25 cellular contexts compared by ENCODE assay signal in the genomic region with DNA sequence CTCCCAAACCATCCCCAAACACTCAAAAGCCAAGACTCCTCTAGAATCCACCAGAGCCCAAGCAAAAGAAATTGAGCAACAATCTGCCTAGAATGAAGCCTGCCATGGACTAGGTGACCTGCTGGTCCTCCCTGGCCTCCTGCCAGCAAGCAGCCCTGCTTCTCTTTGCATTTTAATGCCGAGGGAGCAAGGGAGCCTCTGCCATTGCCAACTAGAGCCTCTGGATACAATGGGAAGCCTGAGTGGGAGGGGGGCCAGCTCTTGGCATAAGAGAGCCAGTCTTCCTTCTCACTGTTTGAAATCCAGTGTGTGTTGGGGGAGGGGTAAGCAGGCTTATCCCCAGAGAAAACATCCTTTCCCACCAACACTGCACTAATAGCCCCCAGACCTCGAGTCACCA. TPM values are rescaled to one million over a fixed set of nuclear protein-coding genes. Genes with fewer than 3 reads are reported as not detected.
DNase-seq lines count a peak whose midpoint lies in the region; ATAC-seq and TF ChIP-seq lines count a peak whose summit lies in the region.
"Had no signal": no experiment of that assay in that cellular context is flagged by ENCODE, and none has a peak within 500 bp of the region (broad histone marks: within the 10 kb centered on the region; RNA-seq: fewer than 3 reads in every experiment).

No MANE protein-coding gene starts in this region.

- no peaks in the 10 kb centered on the region for H3K4me1 ChIP-seq in right atrium auricular region
- H3K4me1 ChIP-seq: parathyroid adenoma, SJSA1 had no signal

- H3K27ac ChIP-seq in right atrium auricular region = no peak overlapping the region
- H3K27ac ChIP-seq: C4-2B, cardiac muscle cell, dorsolateral prefrontal cortex, epithelial cell of prostate, hepatocyte, KMS-11, parathyroid adenoma, SJSA1, VCaP had no signal

- no peaks in the 10 kb centered on the region for H3K36me3 Mint-ChIP-seq in stimulated activated memory B cell treated with anti-CD40 and anti-IgM and Interleukin-4, amounts not matched to agents 10 μg/mL and 1 μg/mL and 100 μg/mL, for 72 hours
- H3K36me3 Mint-ChIP-seq in activated T-cell treated with anti-CD3 and anti-CD28 coated beads, Interleukin-2, amount 50 U/mL, for 4 hours (ENCODE audit: insufficient read depth) = no peaks in the 10 kb centered on the region
- H3K36me3 Mint-ChIP-seq: memory B cell; naive thymus-derived CD4-positive, alpha-beta T cell had no signal

- no peaks in the 10 kb centered on the region for H3K9me3 ChIP-seq in right atrium auricular region
- H3K9me3 ChIP-seq: SJSA1 had no signal

- H3K4me3 Mint-ChIP-seq in stimulated activated memory B cell treated with anti-CD40 and anti-IgM and Interleukin-4, amounts not matched to agents 10 μg/mL and 1 μg/mL and 100 μg/mL, for 72 hours = no peak overlapping the region
- H3K4me3 Mint-ChIP-seq in activated T-cell treated with anti-CD3 and anti-CD28 coated beads, Interleukin-2, amount 50 U/mL, for 4 hours = no peak overlapping the region
- H3K4me3 Mint-ChIP-seq: memory B cell; naive thymus-derived CD4-positive, alpha-beta T cell; T-helper 1 cell treated with Interleukin-12 subunit alpha and Interleukin-12 subunit beta and Interleukin-4 antibody, amounts not matched to agents 30 μg/mL and 1 μg/mL, for 36 hours had no signal

- H3K27me3 ChIP-seq in right atrium auricular region = no peaks in the 10 kb centered on the region
- H3K27me3 ChIP-seq: cardiac muscle cell, hepatocyte, SJSA1 had no signal

- H3K27me3 Mint-ChIP-seq in stimulated activated memory B cell treated with anti-CD40 and anti-IgM and Interleukin-4, amounts not matched to agents 10 μg/mL and 1 μg/mL and 100 μg/mL, for 72 hours = peaks cover 9% of the 10 kb centered on the region
- no peaks in the 10 kb centered on the region for H3K27me3 Mint-ChIP-seq in activated T-cell treated with anti-CD3 and anti-CD28 coated beads, Interleukin-2, amount 50 U/mL, for 4 hours (ENCODE audit: low read depth)
- H3K27me3 Mint-ChIP-seq: naive thymus-derived CD4-positive, alpha-beta T cell had no signal

- H3K4me3 ChIP-seq in right atrium auricular region = no peak overlapping the region
- H3K4me3 ChIP-seq: cardiac muscle cell, dorsolateral prefrontal cortex, hepatocyte, SJSA1 had no signal

- DNase-seq in ELF-1 (ENCODE audit: low read depth, low spot score) = peak; percentile 48
- DNase-seq in NCI-H1092 (lab: John Stamatoyannopoulos, UW) = peak; percentile 15
- DNase-seq in dermis blood vessel endothelial cell = peak; percentile 16
- DNase-seq in medulla oblongata (ENCODE audit: extremely low spot score) = peak; percentile 61
- DNase-seq in right atrium auricular region (ENCODE audit: low spot score) = no peak
- DNase-seq in activated T-cell treated with anti-CD3 and anti-CD28 coated beads, Interleukin-2, amount 50 U/mL, for 4 hours = no peak
- DNase-seq: activated CD4-positive, alpha-beta T cell treated with anti-CD3 and anti-CD28 coated beads, Interleukin-2, amount 50 U/mL, for 48 hours; foreskin fibroblast; naive thymus-derived CD4-positive, alpha-beta T cell; NCI-H2029; NCI-H774 had no signal

- H3K36me3 ChIP-seq in right atrium auricular region = no peaks in the 10 kb centered on the region
- H3K36me3 ChIP-seq: cardiac muscle cell had no signal

- H3K27ac Mint-ChIP-seq in stimulated activated memory B cell treated with anti-CD40 and anti-IgM and Interleukin-4, amounts not matched to agents 10 μg/mL and 1 μg/mL and 100 μg/mL, for 72 hours = no peak overlapping the region
- H3K27ac Mint-ChIP-seq: memory B cell; naive thymus-derived CD4-positive, alpha-beta T cell; T-helper 1 cell treated with Interleukin-12 subunit alpha and Interleukin-12 subunit beta and Interleukin-4 antibody, amounts not matched to agents 30 μg/mL and 1 μg/mL, for 36 hours had no signal

- no peak for ATAC-seq in stimulated activated memory B cell treated with anti-CD40 and anti-IgM and Interleukin-4, amounts not matched to agents 10 μg/mL and 1 μg/mL and 100 μg/mL, for 72 hours
- ATAC-seq in activated T-cell treated with anti-CD3 and anti-CD28 coated beads, Interleukin-2, amount 50 U/mL, for 4 hours = no peak
- ATAC-seq in HG03039 (IDR thresholded peaks at IDR 0.05; ENCODE audit: unreplicated experiment) = no peak
- ATAC-seq: naive thymus-derived CD4-positive, alpha-beta T cell; Panc1 had no signal

- H3K9me3 Mint-ChIP-seq in stimulated activated memory B cell treated with anti-CD40 and anti-IgM and Interleukin-4, amounts not matched to agents 10 μg/mL and 1 μg/mL and 100 μg/mL, for 72 hours = no peaks in the 10 kb centered on the region
- no peaks in the 10 kb centered on the region for H3K9me3 Mint-ChIP-seq in activated T-cell treated with anti-CD3 and anti-CD28 coated beads, Interleukin-2, amount 50 U/mL, for 4 hours
- H3K9me3 Mint-ChIP-seq: memory B cell; naive thymus-derived CD4-positive, alpha-beta T cell; T-helper 1 cell treated with Interleukin-12 subunit alpha and Interleukin-12 subunit beta and Interleukin-4 antibody, amounts not matched to agents 30 μg/mL and 1 μg/mL, for 36 hours had no signal

- TF ChIP-seq CTCF in right atrium auricular region (IDR thresholded peaks at IDR 0.05) = no peak

- H3K4me1 Mint-ChIP-seq in stimulated activated memory B cell treated with anti-CD40 and anti-IgM and Interleukin-4, amounts not matched to agents 10 μg/mL and 1 μg/mL and 100 μg/mL, for 72 hours = no peaks in the 10 kb centered on the region
- H3K4me1 Mint-ChIP-seq in activated T-cell treated with anti-CD3 and anti-CD28 coated beads, Interleukin-2, amount 50 U/mL, for 4 hours (ENCODE audit: low read depth) = no peaks in the 10 kb centered on the region
- H3K4me1 Mint-ChIP-seq: memory B cell had no signal

RNA-seq across cellular contexts. Expression of a gene that starts 1.5 kb away (rescaled TPM):
- total RNA-seq in dermis blood vessel endothelial cell (0.17 TPM in 1 of 2 replicates, not detected in the other), right atrium auricular region (not detected)
- total RNA-seq in activated T-cell treated with anti-CD3 and anti-CD28 coated beads, Interleukin-2, amount 50 U/mL, for 4 hours = not detected
- total RNA-seq: cardiac muscle cell had no signal

RNA-seq across cellular contexts. Expression of a gene that starts 23.0 kb away (rescaled TPM):
- total RNA-seq in dermis blood vessel endothelial cell (0.88 and 1.7 TPM in 2 replicates), right atrium auricular region (10 to 100 TPM in 1 of 2 donors, 1 to 10 TPM in 1; 8.8 to 34.6 TPM)
- total RNA-seq in activated T-cell treated with anti-CD3 and anti-CD28 coated beads, Interleukin-2, amount 50 U/mL, for 4 hours = 1 to 10 TPM; 8.0 to 9.1 (median 9.0) TPM

Comparison
In these comparisons a context has a peak if more than half of its experiments do, and no peak if none do; other contexts are left out.
1. DNase-seq: peak in ELF-1 (single experiment), NCI-H1092 (single experiment), dermis blood vessel endothelial cell (single experiment) and medulla oblongata (single experiment); none in right atrium auricular region (single experiment) and activated T-cell treated with anti-CD3 and anti-CD28 coated beads, Interleukin-2, amount 50 U/mL, for 4 hours (single experiment).